Comparison of ENCODE assay signal across 3 cellular contexts in genomic region chr12:97524812-97525211, GRCh38.
"Had no signal": no experiment of that assay in that cellular context is flagged by ENCODE, and none has a peak within 500 bp of the region (broad histone marks: within the 10 kb centered on the region; RNA-seq: fewer than 3 reads in every experiment).

No MANE protein-coding gene starts in this region.

- DNase-seq: GDM1, GF-D8 had no signal

- ATAC-seq: GM12878 had no signal

- H3K4me3 ChIP-seq: GM12878 had no signal
